In the genomic region with DNA sequence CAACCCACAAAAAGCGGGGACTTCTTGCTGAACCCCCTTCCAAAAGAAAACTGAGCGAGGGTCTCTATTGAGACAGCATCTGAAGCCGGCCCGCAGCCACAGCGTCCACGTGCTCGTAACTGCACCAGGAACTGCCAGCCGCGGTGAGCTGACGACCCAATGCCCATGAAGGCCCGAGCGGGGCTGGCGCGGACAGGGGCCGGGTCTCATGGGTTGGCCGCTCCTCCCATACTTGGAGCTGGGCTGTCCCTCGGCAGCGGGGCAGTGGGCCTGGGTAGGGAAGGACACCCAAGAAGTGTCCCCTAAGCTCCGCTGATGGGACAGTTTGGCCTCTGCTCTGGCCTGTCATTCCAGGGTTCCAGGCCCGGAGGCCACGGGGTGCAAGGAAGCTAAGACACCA, we compare ENCODE assay signal across 35 cellular contexts. TPM values are rescaled to one million over a fixed set of nuclear protein-coding genes. Genes with fewer than 3 reads are reported as not detected.
"Had no signal": no experiment of that assay in that cellular context is flagged by ENCODE, and none has a peak within 500 bp of the region (broad histone marks: within the 10 kb centered on the region; RNA-seq: fewer than 3 reads in every experiment).

No MANE protein-coding gene starts in this region.

- H3K4me3 Mint-ChIP-seq: activated CD4-positive, alpha-beta T cell treated with anti-CD3 and anti-CD28 coated beads, Interleukin-2, amount 10 ng/mL, durations not matched to agents 24 days and 14 days; activated CD8-positive, alpha-beta T cell treated with anti-CD3 and anti-CD28 coated beads for 36 hours; activated naive CD4-positive, alpha-beta T cell treated with anti-CD3 and anti-CD28 coated beads, Interleukin-2, amount 50 U/mL, for 24 hours; activated naive CD8-positive, alpha-beta T cell treated with anti-CD3 and anti-CD28 coated beads, Interleukin-2, amount 10 ng/mL, durations not matched to agents 7 days and 5 days; activated T-cell treated with anti-CD3 and anti-CD28 coated beads, Interleukin-2, amount 50 U/mL, for 72 hours; activated T-helper 17 cell treated with anti-CD3 and anti-CD28 coated beads, Interleukin-2, amount 50 U/mL, for 72 hours had no signal

- H3K36me3 ChIP-seq: breast epithelium had no signal

- H3K4me1 Mint-ChIP-seq: activated CD4-positive, alpha-beta T cell treated with anti-CD3 and anti-CD28 coated beads, Interleukin-2, amount 10 ng/mL, durations not matched to agents 24 days and 14 days; activated naive CD4-positive, alpha-beta T cell treated with anti-CD3 and anti-CD28 coated beads, Interleukin-2, amount 50 U/mL, for 24 hours; activated naive CD8-positive, alpha-beta T cell treated with anti-CD3 and anti-CD28 coated beads, Interleukin-2, amount 10 ng/mL, durations not matched to agents 7 days and 5 days; activated T-helper 17 cell treated with anti-CD3 and anti-CD28 coated beads, Interleukin-2, amount 50 U/mL, for 72 hours had no signal

- H3K4me1 ChIP-seq: body of pancreas, breast epithelium had no signal

- H3K27ac Mint-ChIP-seq: activated CD4-positive, alpha-beta T cell treated with anti-CD3 and anti-CD28 coated beads, Interleukin-2, amount 10 ng/mL, durations not matched to agents 24 days and 14 days; activated CD8-positive, alpha-beta T cell treated with anti-CD3 and anti-CD28 coated beads for 36 hours; activated naive CD4-positive, alpha-beta T cell treated with anti-CD3 and anti-CD28 coated beads, Interleukin-2, amount 50 U/mL, for 24 hours; activated naive CD8-positive, alpha-beta T cell treated with anti-CD3 and anti-CD28 coated beads, Interleukin-2, amount 10 ng/mL, durations not matched to agents 7 days and 5 days; activated T-cell treated with anti-CD3 and anti-CD28 coated beads, Interleukin-2, amount 50 U/mL, for 72 hours; activated T-helper 17 cell treated with anti-CD3 and anti-CD28 coated beads, Interleukin-2, amount 50 U/mL, for 72 hours had no signal

- H3K27me3 ChIP-seq: body of pancreas, breast epithelium had no signal

- H3K9ac ChIP-seq: KMS-11 had no signal

- H3K27me3 Mint-ChIP-seq: activated CD4-positive, alpha-beta T cell treated with anti-CD3 and anti-CD28 coated beads, Interleukin-2, amount 10 ng/mL, durations not matched to agents 24 days and 14 days; activated CD8-positive, alpha-beta T cell treated with anti-CD3 and anti-CD28 coated beads for 36 hours; activated naive CD4-positive, alpha-beta T cell treated with anti-CD3 and anti-CD28 coated beads, Interleukin-2, amount 50 U/mL, for 24 hours; activated naive CD8-positive, alpha-beta T cell treated with anti-CD3 and anti-CD28 coated beads, Interleukin-2, amount 10 ng/mL, durations not matched to agents 7 days and 5 days; activated T-helper 17 cell treated with anti-CD3 and anti-CD28 coated beads, Interleukin-2, amount 50 U/mL, for 72 hours had no signal

- H3K9me3 Mint-ChIP-seq: activated CD4-positive, alpha-beta T cell treated with anti-CD3 and anti-CD28 coated beads, Interleukin-2, amount 10 ng/mL, durations not matched to agents 24 days and 14 days; activated CD8-positive, alpha-beta T cell treated with anti-CD3 and anti-CD28 coated beads for 36 hours; activated naive CD4-positive, alpha-beta T cell treated with anti-CD3 and anti-CD28 coated beads, Interleukin-2, amount 50 U/mL, for 24 hours; activated naive CD8-positive, alpha-beta T cell treated with anti-CD3 and anti-CD28 coated beads, Interleukin-2, amount 10 ng/mL, durations not matched to agents 7 days and 5 days; activated T-cell treated with anti-CD3 and anti-CD28 coated beads, Interleukin-2, amount 50 U/mL, for 72 hours; activated T-helper 17 cell treated with anti-CD3 and anti-CD28 coated beads, Interleukin-2, amount 50 U/mL, for 72 hours had no signal

- H3K36me3 Mint-ChIP-seq: activated naive CD4-positive, alpha-beta T cell treated with anti-CD3 and anti-CD28 coated beads, Interleukin-2, amount 50 U/mL, for 24 hours had no signal

- H3K4me2 ChIP-seq: KMS-11, PC-9 had no signal

- H2AFZ ChIP-seq: PC-9 had no signal

- H3K9me3 ChIP-seq: body of pancreas, breast epithelium had no signal

- DNase-seq: activated CD4-positive, alpha-beta T cell treated with anti-CD3 and anti-CD28 coated beads, Interleukin-2, amount 10 ng/mL, durations not matched to agents 24 days and 14 days; activated CD4-positive, alpha-beta T cell treated with anti-CD3 and anti-CD28 coated beads, Interleukin-2, amount 50 U/mL, for 4 hours; activated CD8-positive, alpha-beta T cell treated with anti-CD3 and anti-CD28 coated beads for 36 hours; activated gamma-delta T cell; activated naive CD4-positive, alpha-beta T cell treated with Interleukin-2 at 50 U/mL for 16 hours; activated naive CD8-positive, alpha-beta T cell treated with anti-CD3 and anti-CD28 coated beads, Interleukin-2, amount 10 ng/mL, durations not matched to agents 7 days and 5 days; activated T-cell treated with anti-CD3 and anti-CD28 coated beads, Interleukin-2, amount 50 U/mL, for 1 hour; activated T-cell treated with anti-CD3 and anti-CD28 coated beads, Interleukin-2, amount 50 U/mL, for 72 hours; amygdala; body of pancreas; NCI-H1092 treated with DMSO at 0.1 percent for 48 hours; NCI-H1417; NCI-H1694; NCI-H1930; NCI-H2081 treated with DMSO at 0.1 percent for 48 hours; NCI-H226; NCI-H526; NCI-H748 treated with DMSO at 0.1 percent for 48 hours; NK-92 treated with Interleukin-12 subunit alpha and Interleukin-12 subunit beta, amount 100 ng/mL, for 24 hours; PC-9; Right ventricle myocardium superior; SW 1271; T1000; WERI-Rb-1 had no signal

- H3K27ac ChIP-seq: body of pancreas, breast epithelium, KMS-11, PC-9, WERI-Rb-1 had no signal

- ATAC-seq: activated CD8-positive, alpha-beta T cell treated with anti-CD3 and anti-CD28 coated beads for 36 hours; activated T-cell treated with anti-CD3 and anti-CD28 coated beads, Interleukin-2, amount 50 U/mL, for 72 hours; activated T-helper 17 cell treated with anti-CD3 and anti-CD28 coated beads, Interleukin-2, amount 50 U/mL, for 72 hours; body of pancreas had no signal

- FAIRE-seq: astrocyte, RCC 7860 had no signal

- H3K4me3 ChIP-seq: body of pancreas, breast epithelium, PC-9 had no signal

RNA-seq across cellular contexts. Expression of a gene that starts 22.3 kb away (rescaled TPM):
- total RNA-seq: activated CD4-positive, alpha-beta T cell treated with anti-CD3 and anti-CD28 coated beads, Interleukin-2, amount 10 ng/mL, durations not matched to agents 24 days and 14 days; activated CD8-positive, alpha-beta memory T cell treated with anti-CD3 and anti-CD28 coated beads for 36 hours; activated CD8-positive, alpha-beta T cell treated with anti-CD3 and anti-CD28 coated beads for 36 hours; activated naive CD8-positive, alpha-beta T cell treated with anti-CD3 and anti-CD28 coated beads, Interleukin-2, amount 10 ng/mL, durations not matched to agents 7 days and 5 days; activated T-cell treated with anti-CD3 and anti-CD28 coated beads, Interleukin-2, amount 50 U/mL, for 72 hours; activated T-helper 17 cell treated with anti-CD3 and anti-CD28 coated beads, Interleukin-2, amount 50 U/mL, for 72 hours; astrocyte; body of pancreas; breast epithelium; cardiac septum; M059J; PC-9; Right ventricle myocardium superior; T-helper 1 cell treated with Interleukin-12 subunit alpha and Interleukin-12 subunit beta and Interleukin-4 antibody, amounts not matched to agents 30 ng/mL and 1 ng/mL, for 36 hours; T-helper 2 cell treated with Interferon-gamma antibody and Interleukin-4, amounts not matched to agents 100 ng/mL and 5 ng/mL, for 36 hours had no signal
